In genomic region chr7:130838738-130839137, GRCh38 we compare ENCODE assay signal across 11 cellular contexts.
DNase-seq lines count a peak whose midpoint lies in the region; ATAC-seq, FAIRE-seq and TF ChIP-seq lines count a peak whose summit lies in the region.
"Had no signal": no experiment of that assay in that cellular context is flagged by ENCODE, and none has a peak within 500 bp of the region (broad histone marks: within the 10 kb centered on the region; RNA-seq: fewer than 3 reads in every experiment).

No MANE protein-coding gene starts in this region.

- ATAC-seq in SK-N-SH treated with all-trans-retinoic acid at 6 μM for 48 hours (peak; percentile 68), gastroesophageal sphincter (peak; percentile 34)

- H3K4me3 ChIP-seq in gastroesophageal sphincter: no peak overlapping the region
- H3K4me3 ChIP-seq: neural progenitor cell had no signal

- 18 to 20% methylated on average over 1 of the region's 1 CpG for WGBS in gastroesophageal sphincter (ENCODE audit: low coverage in 1 of 2), 2 donors

- DNase-seq in AG08396 (ENCODE audit: low spot score) (peak; percentile 81), GM19239 (ENCODE audit: insufficient read length, low spot score) (peak; percentile 10), HuH-7 (ENCODE audit: low spot score) (no peak), NCI-H1436 (lab: John Stamatoyannopoulos, UW) (no peak), SK-N-DZ (ENCODE audit: low spot score) (no peak), D341Med (ENCODE audit: low spot score) (no peak)
- DNase-seq: activated naive CD4-positive, alpha-beta T cell; NCI-H1417 had no signal

- no peak for TF ChIP-seq CTCF in gastroesophageal sphincter (IDR thresholded peaks at IDR 0.05)

- TF ChIP-seq POLR2A in gastroesophageal sphincter (IDR thresholded peaks at IDR 0.05): no peak

- FAIRE-seq in GM19239 (lab: Jason Lieb, UNC): no peak

- H3K36me3 ChIP-seq in gastroesophageal sphincter: no peaks in the 10 kb centered on the region
- H3K36me3 ChIP-seq: neural progenitor cell had no signal

- no peak overlapping the region for H3K27ac ChIP-seq in gastroesophageal sphincter
- H3K27ac ChIP-seq: neural progenitor cell had no signal

- peaks cover 11% of the 10 kb centered on the region for H3K27me3 ChIP-seq in gastroesophageal sphincter
- H3K27me3 ChIP-seq: neural progenitor cell had no signal

- TF ChIP-seq EP300 in gastroesophageal sphincter (IDR thresholded peaks at IDR 0.05): no peak

- H3K4me1 ChIP-seq in gastroesophageal sphincter: no peaks in the 10 kb centered on the region
- H3K4me1 ChIP-seq: neural progenitor cell had no signal

- no peaks in the 10 kb centered on the region for H3K9me3 ChIP-seq in gastroesophageal sphincter

TF ChIP-seq in SK-N-SH treated with all-trans-retinoic acid at 6 μM for 48 hours, 23 proteins besides CTCF, POLR2A, EP300 and RAD21:
- no peak for TF ChIP-seq ARNTL (CRISPR knock-in tag; IDR thresholded peaks at IDR 0.05; ENCODE audit: borderline replicate concordance, low read depth)
- TF ChIP-seq ZFP30 (CRISPR knock-in tag; IDR thresholded peaks at IDR 0.05): no peak
- TF ChIP-seq ZNF565 (CRISPR knock-in tag; conservative IDR thresholded peaks at IDR 0.05; ENCODE audit: low read depth): no peak
- TF ChIP-seq TOX (CRISPR knock-in tag; IDR thresholded peaks at IDR 0.05; ENCODE audit: borderline replicate concordance): no peak
- TF ChIP-seq ISL1 (CRISPR knock-in tag; IDR thresholded peaks at IDR 0.05): no peak
- no peak for TF ChIP-seq PPARA (CRISPR knock-in tag; IDR thresholded peaks at IDR 0.05; ENCODE audit: borderline replicate concordance)
- TF ChIP-seq TSHZ2 (CRISPR knock-in tag; IDR thresholded peaks at IDR 0.05): no peak
- no peak; the same call in 1 of the 2 replicates for TF ChIP-seq POU6F1 (CRISPR knock-in tag; IDR thresholded peaks at IDR 0.05; ENCODE audit: borderline replicate concordance, low read depth)
- no peak for TF ChIP-seq GLIS3 (CRISPR knock-in tag; IDR thresholded peaks at IDR 0.05)
- TF ChIP-seq SNAI2 (CRISPR knock-in tag; IDR thresholded peaks at IDR 0.05): no peak
- TF ChIP-seq ESRRG (CRISPR knock-in tag; IDR thresholded peaks at IDR 0.05): no peak
- TF ChIP-seq OSR1 (CRISPR knock-in tag; IDR thresholded peaks at IDR 0.05): no peak
- TF ChIP-seq BACH2 (CRISPR knock-in tag; IDR thresholded peaks at IDR 0.05; ENCODE audit: borderline replicate concordance): no peak
- TF ChIP-seq ZC3H10 (CRISPR knock-in tag; IDR thresholded peaks at IDR 0.05): no peak
- TF ChIP-seq CSDC2 (CRISPR knock-in tag; IDR thresholded peaks at IDR 0.05): no peak
- TF ChIP-seq CSRNP3 (CRISPR knock-in tag; IDR thresholded peaks at IDR 0.05): no peak
- no peak for TF ChIP-seq RARB (CRISPR knock-in tag; IDR thresholded peaks at IDR 0.05)
- TF ChIP-seq ZNF70 (CRISPR knock-in tag; IDR thresholded peaks at IDR 0.05): no peak
TF ChIP-seq in SK-N-SH treated with all-trans-retinoic acid at 6 μM for 48 hours: peak in this region for 0.

Comparison
In these comparisons a context has a peak if more than half of its experiments do, and no peak if none do; other contexts are left out.
1. DNase-seq: peak in AG08396 (single experiment) and GM19239 (single experiment); none in HuH-7 (single experiment), NCI-H1436 (single experiment), SK-N-DZ (single experiment) and D341Med (single experiment).